16 cellular contexts compared by ENCODE assay signal in genomic region chr4:87360338-87360935, GRCh38. TPM values are rescaled to one million over a fixed set of nuclear protein-coding genes. Genes with fewer than 3 reads are reported as not detected.
DNase-seq lines count a peak whose midpoint lies in the region; ATAC-seq and TF ChIP-seq lines count a peak whose summit lies in the region.
"Had no signal": no experiment of that assay in that cellular context is flagged by ENCODE, and none has a peak within 500 bp of the region (broad histone marks: within the 10 kb centered on the region; RNA-seq: fewer than 3 reads in every experiment).

No MANE protein-coding gene starts in this region.

- no peak overlapping the region for H4K91ac ChIP-seq in trophoblast cell (ENCODE audit: low read depth, low read length)

- TF ChIP-seq POLR2A in body of pancreas (IDR thresholded peaks at IDR 0.05): no peak
- no peak for TF ChIP-seq POLR2A in right lobe of liver (IDR thresholded peaks at IDR 0.05)
- no peak for TF ChIP-seq POLR2A in Peyer's patch (IDR thresholded peaks at IDR 0.05)

- no peak overlapping the region for H3K4me3 ChIP-seq in body of pancreas
- no peak overlapping the region for H3K4me3 ChIP-seq in right lobe of liver
- H3K4me3 ChIP-seq in trophoblast cell (ENCODE audit: low read depth, low read length): no peak overlapping the region
- no peak overlapping the region for H3K4me3 ChIP-seq in colonic mucosa
- H3K4me3 ChIP-seq in Peyer's patch: no peak overlapping the region
- H3K4me3 ChIP-seq: BLaER1, GM12878 had no signal

- H3K27me3 ChIP-seq in body of pancreas: no peaks in the 10 kb centered on the region
- H3K27me3 ChIP-seq in right lobe of liver: no peaks in the 10 kb centered on the region
- no peaks in the 10 kb centered on the region for H3K27me3 ChIP-seq in trophoblast cell (ENCODE audit: insufficient read depth, low read length)
- H3K27me3 ChIP-seq in colonic mucosa: no peaks in the 10 kb centered on the region
- H3K27me3 ChIP-seq in Peyer's patch: no peaks in the 10 kb centered on the region
- H3K27me3 ChIP-seq: BLaER1 had no signal

- no peak overlapping the region for H3K23ac ChIP-seq in trophoblast cell (ENCODE audit: low read length)

- no peak overlapping the region for H3K18ac ChIP-seq in trophoblast cell (ENCODE audit: low read length)

- ATAC-seq in body of pancreas (peak; percentile 75), right lobe of liver (peak; percentile 80 to 91 (median 81))
- ATAC-seq: GM12878 had no signal

- H3K4me1 ChIP-seq in body of pancreas (peaks cover 69% of the 10 kb centered on the region), right lobe of liver (peaks cover 0 to 28% (median 4%) of the 10 kb centered on the region in 4 donors), trophoblast cell (ENCODE audit: control insufficient read depth in 1 of 2, insufficient read depth in 2 of 2, low read length in 2 of 2) (peaks cover 0 to 4% of the 10 kb centered on the region in 2 experiments), colonic mucosa (no peaks in the 10 kb centered on the region), Peyer's patch (no peaks in the 10 kb centered on the region)
- H3K4me1 ChIP-seq: BLaER1 had no signal

- no peak overlapping the region for H2BK12ac ChIP-seq in trophoblast cell (ENCODE audit: low read length)

- H2AK5ac ChIP-seq in trophoblast cell (ENCODE audit: low read length): no peak overlapping the region

- no peak overlapping the region for H2BK120ac ChIP-seq in trophoblast cell (ENCODE audit: insufficient read depth, low read length, poor library complexity)

- no peak overlapping the region for H4K8ac ChIP-seq in trophoblast cell (ENCODE audit: low read depth, low read length)

- no peak overlapping the region for H3K14ac ChIP-seq in trophoblast cell (ENCODE audit: low read length)

- intact Hi-C loops in body of pancreas (cut with DNase I): no loop called here
- intact Hi-C loops in right lobe of liver (cut with DNase I): loop anchor here in 1 of 2 donors (10.0 kb wide), 1 partner anchor 104 kb away; no protein-coding TSS in a partner anchor
- intact Hi-C loops in colonic mucosa (cut with DNase I): no loop called here

- H3K36me3 ChIP-seq in body of pancreas (replicated peaks in 1 of 2; ENCODE audit: insufficient read depth in 1 of 2, low read depth in 2 of 2): no peaks in the 10 kb centered on the region
- peaks cover 0 to 73% (median 12%) of the 10 kb centered on the region in 4 donors for H3K36me3 ChIP-seq in right lobe of liver
- peaks cover 4% of the 10 kb centered on the region in 2 experiments for H3K36me3 ChIP-seq in trophoblast cell (ENCODE audit: control insufficient read depth in 1 of 2, insufficient read depth in 2 of 2, low read length in 2 of 2)
- peaks cover 14% of the 10 kb centered on the region for H3K36me3 ChIP-seq in colonic mucosa
- H3K36me3 ChIP-seq in Peyer's patch: peaks cover 0 to 91% (median 5%) of the 10 kb centered on the region in 3 donors

- H3K79me2 ChIP-seq in trophoblast cell (ENCODE audit: control insufficient read depth, insufficient read depth, low read length, poor library complexity): no peaks in the 10 kb centered on the region

- H3K9ac ChIP-seq in trophoblast cell (ENCODE audit: low read length) (no peak overlapping the region), colonic mucosa (ENCODE audit: low read depth in 2 of 2, low read length in 2 of 2) (no peak overlapping the region)
- H3K9ac ChIP-seq: BLaER1 had no signal

- no peak overlapping the region for H3K4me2 ChIP-seq in trophoblast cell (ENCODE audit: low read length)
- H3K4me2 ChIP-seq: BLaER1 had no signal

- H3K9me3 ChIP-seq in body of pancreas (no peaks in the 10 kb centered on the region), right lobe of liver (no peaks in the 10 kb centered on the region), trophoblast cell (ENCODE audit: insufficient read depth, low read depth, low read length) (no peaks in the 10 kb centered on the region), colonic mucosa (no peaks in the 10 kb centered on the region), Peyer's patch (no peaks in the 10 kb centered on the region)

- no peak overlapping the region for H4K12ac ChIP-seq in trophoblast cell (ENCODE audit: low read depth, low read length)

- no peak overlapping the region for H2BK5ac ChIP-seq in trophoblast cell (ENCODE audit: low read depth, low read length, poor library complexity)

- DNase-seq in EH (ENCODE audit: low read depth) (peak; percentile 1), body of pancreas (peak in 2 of 4 donors; percentile 20 to 28), right lobe of liver (no peak), trophoblast cell (peak; percentile 71 to 95), colonic mucosa (no peak), Peyer's patch (no peak), NCI-H2227 treated with DMSO at 0.1 percent for 48 hours (lab: John Stamatoyannopoulos, UW) (no peak)
- DNase-seq: 8988T, AML-193, DMS53, GOT3, H9, IMR-90 had no signal

- no peak for TF ChIP-seq CTCF in body of pancreas (IDR thresholded peaks at IDR 0.05)
- no peak for TF ChIP-seq CTCF in right lobe of liver (IDR thresholded peaks at IDR 0.05)
- TF ChIP-seq CTCF in colonic mucosa (IDR thresholded peaks at IDR 0.05): no peak
- no peak for TF ChIP-seq CTCF in Peyer's patch (IDR thresholded peaks at IDR 0.05)

- H3K79me1 ChIP-seq in trophoblast cell (ENCODE audit: low read length): peaks cover 8% of the 10 kb centered on the region

- H3K27ac ChIP-seq in body of pancreas (peak overlapping the region in 1 of 4 donors; percentile 41), right lobe of liver (peak overlapping the region in 2 of 3 donors; percentile 12 to 48), trophoblast cell (ENCODE audit: low read depth, low read length) (peak overlapping the region; percentile 71), colonic mucosa (no peak overlapping the region), Peyer's patch (no peak overlapping the region)
- H3K27ac ChIP-seq: BLaER1 had no signal

- no peak overlapping the region for H3K4ac ChIP-seq in trophoblast cell (ENCODE audit: low read depth, low read length)

- H2AFZ ChIP-seq in trophoblast cell (ENCODE audit: insufficient read depth, low read length, poor library complexity): no peak overlapping the region

- WGBS in body of pancreas, 2 donors: 45 to 47% methylated on average over 7 of the region's 7 CpGs
- 55% methylated on average over 7 of the region's 7 CpGs for WGBS in right lobe of liver (ENCODE audit: insufficient coverage, low coverage, low lambda C conversion rate, missing lambda C conversion rate)
- WGBS in trophoblast cell (ENCODE audit: extremely low coverage, insufficient coverage, insufficient read length): no CpG with 5 or more reads among the region's 7 CpGs

RNA-seq across cellular contexts. Expression of gene HSD17B11, which starts 30.6 kb away (rescaled TPM):
- total RNA-seq in body of pancreas (100 to 1,000 TPM in 1 of 2 donors, 10 to 100 TPM in 1; 21.4 to 105 TPM), right lobe of liver (100 to 1,000 TPM in 5 of 6 experiments, 10 to 100 TPM in 1; 36.1 to 170 (median 127) TPM), colonic mucosa (100 to 1,000 TPM; 138 to 219 TPM), Peyer's patch (100 to 1,000 TPM in 3 of 4 donors, 10 to 100 TPM in 1; 81.7 to 873 (median 330) TPM)
- polyA plus RNA-seq in trophoblast cell (2013): 30.1 and 32.5 TPM in 2 replicates

RNA-seq across cellular contexts. Expression of gene HSD17B13, which starts 37.8 kb away (rescaled TPM):
- total RNA-seq in body of pancreas (10 to 100 TPM in 1 of 2 donors, under 1 TPM in 1; 0.66 to 19.7 TPM), right lobe of liver (100 to 1,000 TPM in 2 of 6 experiments, 10 to 100 TPM in 4; 27.1 to 181 (median 65.3) TPM), colonic mucosa (1 to 10 TPM in 1 of 2 donors, under 1 TPM in 1; 0.77 to 1.1 TPM), Peyer's patch (1 to 10 TPM in 2 of 4 donors, under 1 TPM in 1, not detected in 1; 0.70 to 4.0 (median 1.6) TPM)
- polyA plus RNA-seq in trophoblast cell (2013): 0.12 and 0.19 TPM in 2 replicates
- total RNA-seq: G401, H9, IMR-90 had no signal
- polyA plus RNA-seq: IMR-90 had no signal

Comparison
In these comparisons a context has a peak if more than half of its experiments do, and no peak if none do; other contexts are left out.
1. DNase-seq: peak in EH (single experiment) and trophoblast cell (2 of 2); none in right lobe of liver (0 of 3), colonic mucosa (single experiment), Peyer's patch (0 of 3) and NCI-H2227 treated with DMSO at 0.1 percent for 48 hours (single experiment).
2. H3K27ac ChIP-seq: peak in right lobe of liver (2 of 3) and trophoblast cell (single experiment); none in colonic mucosa (single experiment) and Peyer's patch (0 of 4).